In genomic region chr16:48317614-48318013, GRCh38 we compare ENCODE assay signal across 8 cellular contexts.
DNase-seq lines count a peak whose midpoint lies in the region; ATAC-seq and TF ChIP-seq lines count a peak whose summit lies in the region.

No MANE protein-coding gene starts in this region.

- H3K79me2 ChIP-seq in H9 (ENCODE audit: insufficient read depth, low read length), result 0 out of 2 replicates have a peak, but pooled peaks cover under 1% of the 10 kb centered on the region

- H3K18ac ChIP-seq in H9 (ENCODE audit: insufficient read length, low read depth, low read length), result no peak overlapping the region

- H4K20me1 ChIP-seq in H9 (ENCODE audit: control insufficient read depth, insufficient read depth, insufficient read length), result no peaks in the 10 kb centered on the region

- H3K36me3 Mint-ChIP-seq in H9 (ENCODE audit: insufficient read depth in 1 of 3, low read depth in 3 of 3), result peaks cover 14 to 18% (median 16%) of the 10 kb centered on the region in 3 experiments
- H3K36me3 Mint-ChIP-seq in T-helper 17 cell (ENCODE audit: low read depth), result no peaks in the 10 kb centered on the region

- H3K79me1 ChIP-seq in H9 (ENCODE audit: insufficient read depth, low read depth, low read length, poor library complexity, severe bottlenecking), result no peaks in the 10 kb centered on the region

- H4K91ac ChIP-seq in H9 (ENCODE audit: insufficient read length, low read depth, low read length), result no peak overlapping the region

- no peak overlapping the region for H2BK12ac ChIP-seq in H9 (ENCODE audit: insufficient read length, low read depth, low read length)

- H3K14ac ChIP-seq in H9 (ENCODE audit: insufficient read depth, low read length), result no peak overlapping the region

- H2BK120ac ChIP-seq in H9 (ENCODE audit: low read depth, low read length, poor library complexity, severe bottlenecking), result no peak overlapping the region

- TF ChIP-seq CTCF in H9 (conservative IDR thresholded peaks at IDR 0.05) (no peak), fibroblast of the aortic adventitia (IDR thresholded peaks at IDR 0.05; ENCODE audit: insufficient read depth, low read length) (peak; percentile 8)

- no peaks in the 10 kb centered on the region for H3K27me3 Mint-ChIP-seq in H9 (ENCODE audit: low read depth)
- no peaks in the 10 kb centered on the region for H3K27me3 Mint-ChIP-seq in T-helper 17 cell

- H3T11ph ChIP-seq in H9 (ENCODE audit: low read length), result no peak overlapping the region

- DNase-seq in AG08395 (ENCODE audit: low spot score) (peak; percentile 34), H9 (no peak), T-helper 17 cell (no peak), fibroblast of the aortic adventitia (ENCODE audit: low read depth) (peak; percentile 70), midbrain (lab: John Stamatoyannopoulos, UW) (no peak), NCI-H1092 treated with DMSO at 0.1 percent for 48 hours (lab: John Stamatoyannopoulos, UW) (no peak), retina (no peak)

- H4K5ac ChIP-seq in H9 (ENCODE audit: insufficient read length, low read depth, low read length), result no peak overlapping the region

- H3K4ac ChIP-seq in H9 (ENCODE audit: low read depth, low read length), result no peak overlapping the region

- H3K9me3 ChIP-seq in H9 (ENCODE audit: control insufficient read depth, low read depth, low read length), result no peaks in the 10 kb centered on the region
- H3K9me3 ChIP-seq in T-helper 17 cell (ENCODE audit: control insufficient read depth, low read length, poor library complexity, severe bottlenecking), result no peaks in the 10 kb centered on the region

- H3K4me2 ChIP-seq in H9 (ENCODE audit: insufficient read depth, insufficient read length, low read length), result no peak overlapping the region

- peaks cover 3 to 18% of the 10 kb centered on the region in 2 experiments; a peak in 2 of 4 replicates for H3K4me1 Mint-ChIP-seq in H9
- peaks cover 16% of the 10 kb centered on the region for H3K4me1 Mint-ChIP-seq in T-helper 17 cell

- H3K4me1 ChIP-seq in H9 (ENCODE audit: insufficient read depth, low read length), result peaks cover 3% of the 10 kb centered on the region; the same call in 1 of the 2 replicates

- H2AFZ ChIP-seq in H9 (ENCODE audit: low read length), result no peak overlapping the region

- peaks cover 4 to 10% of the 10 kb centered on the region in 2 experiments; a peak in 4 of 5 replicates for H3K9me3 Mint-ChIP-seq in H9

- no peak overlapping the region for H2BK20ac ChIP-seq in H9 (ENCODE audit: low read depth, low read length, poor library complexity, severe bottlenecking)

- H3K4me3 Mint-ChIP-seq in H9, result no peak overlapping the region
- H3K4me3 Mint-ChIP-seq in T-helper 17 cell, result peak overlapping the region; percentile 68

- H4K8ac ChIP-seq in H9 (replicated peaks; ENCODE audit: insufficient read length, low read depth, low read length), result no peak overlapping the region

- H3K23ac ChIP-seq in H9 (ENCODE audit: insufficient read length, low read depth, low read length), result no peak overlapping the region

- H3K4me3 ChIP-seq in fibroblast of the aortic adventitia (ENCODE audit: low read depth, low read length), result no peak overlapping the region

- H3K56ac ChIP-seq in H9 (ENCODE audit: insufficient read length, low read depth, low read length), result no peak overlapping the region

- no peak overlapping the region for H2AK5ac ChIP-seq in H9 (ENCODE audit: insufficient read length, low read length)

- no peaks in the 10 kb centered on the region for H3K27me3 ChIP-seq in H9 (ENCODE audit: insufficient read depth, low read length)

- H3K9ac ChIP-seq in H9 (ENCODE audit: extremely low read depth, insufficient read length, low read length), result no peak overlapping the region

- H3K23me2 ChIP-seq in H9 (ENCODE audit: insufficient read length, low read depth, low read length, poor library complexity, severe bottlenecking), result no peaks in the 10 kb centered on the region

- ATAC-seq in T-helper 17 cell, result no peak
- ATAC-seq in HG02678 (IDR thresholded peaks at IDR 0.05; ENCODE audit: unreplicated experiment), result no peak

- H3K27ac Mint-ChIP-seq in H9 (peak overlapping the region in 2 of 3 experiments; percentile 24 to 84; a peak in 4 of 7 replicates), T-helper 17 cell (peak overlapping the region; percentile 16)

- peak overlapping the region; percentile 58 for H3K27ac ChIP-seq in H9 (ENCODE audit: insufficient read length, low read depth, low read length)

- H2BK5ac ChIP-seq in H9 (ENCODE audit: insufficient read length, low read length), result no peak overlapping the region

- no peak overlapping the region for H2BK15ac ChIP-seq in H9 (ENCODE audit: low read depth, low read length)

Comparison
In these comparisons a context has a peak if more than half of its experiments do, and no peak if none do; other contexts are left out.
1. DNase-seq: peak in AG08395 (single experiment) and fibroblast of the aortic adventitia (single experiment); none in H9 (single experiment), T-helper 17 cell (0 of 3), midbrain (single experiment), NCI-H1092 treated with DMSO at 0.1 percent for 48 hours (single experiment) and retina (single experiment).